Comparison of ENCODE assay signal across 12 cellular contexts in the genomic region with DNA sequence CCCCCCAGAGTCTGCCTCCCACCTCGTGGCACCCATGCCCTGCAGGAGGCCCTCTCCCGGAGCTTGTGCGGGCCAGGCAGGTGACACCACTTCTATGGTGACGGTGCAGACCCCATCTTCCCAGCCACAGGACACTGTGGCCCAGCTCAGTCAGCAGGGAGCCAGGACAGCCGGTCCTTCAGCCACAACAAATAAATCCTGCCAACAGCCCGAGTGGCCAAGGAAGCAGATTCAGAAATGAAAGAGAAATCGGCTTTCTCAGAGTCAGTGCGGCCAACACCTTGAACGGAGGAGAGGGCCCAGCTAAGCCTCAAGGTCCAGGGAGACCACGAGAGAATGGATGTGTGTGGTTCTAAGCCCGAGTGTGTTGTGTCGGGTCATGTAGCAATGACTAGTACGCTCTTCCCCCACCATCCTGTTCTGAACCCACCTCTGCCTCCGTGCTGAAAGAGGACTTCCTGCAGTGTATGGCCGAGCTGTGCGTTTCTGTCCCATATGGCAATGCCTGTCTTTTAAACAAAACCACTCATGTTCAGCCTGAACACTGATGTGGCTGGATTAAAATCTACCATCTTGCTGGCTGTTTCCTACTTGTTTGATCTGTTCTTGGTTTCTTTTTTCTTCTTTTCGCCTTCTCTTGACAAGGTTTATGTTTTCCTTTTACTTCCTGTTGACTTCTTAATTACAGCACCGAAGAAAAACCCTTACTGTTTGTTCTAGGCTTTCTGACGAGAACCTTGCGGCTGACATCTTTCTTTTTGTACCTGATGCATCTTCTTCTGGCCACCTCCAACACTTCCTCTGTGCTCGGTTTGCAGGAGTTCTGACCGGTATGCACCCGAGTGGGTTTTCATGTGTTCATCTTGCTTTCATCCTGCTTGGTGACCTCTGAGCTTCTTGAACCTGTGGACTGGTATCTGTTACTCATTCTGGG.
DNase-seq lines count a peak whose midpoint lies in the region; ATAC-seq lines count a peak whose summit lies in the region.
"Had no signal": no experiment of that assay in that cellular context is flagged by ENCODE, and none has a peak within 500 bp of the region (broad histone marks: within the 10 kb centered on the region; RNA-seq: fewer than 3 reads in every experiment).

No MANE protein-coding gene starts in this region.

- H3K27ac Mint-ChIP-seq in T-helper 2 cell treated with Interferon-gamma antibody and Interleukin-4, amounts not matched to agents 5 μg/mL and 100 μg/mL, for 36 hours, result peak overlapping the region; percentile 99
- peak overlapping the region; percentile 96 to 97 for H3K27ac Mint-ChIP-seq in effector memory CD8-positive, alpha-beta T cell
- peak overlapping the region; percentile 84 for H3K27ac Mint-ChIP-seq in stimulated activated memory B cell treated with anti-CD40 and anti-IgM and Interleukin-4, amounts not matched to agents 10 μg/mL and 1 μg/mL and 100 μg/mL, for 72 hours

- peak; percentile 72 for ATAC-seq in effector memory CD8-positive, alpha-beta T cell (replicated peaks)
- no peak for ATAC-seq in stimulated activated memory B cell treated with anti-CD40 and anti-IgM and Interleukin-4, amounts not matched to agents 10 μg/mL and 1 μg/mL and 100 μg/mL, for 72 hours
- no peak for ATAC-seq in HG03045 (IDR thresholded peaks at IDR 0.05; ENCODE audit: unreplicated experiment)

- no peaks in the 10 kb centered on the region for H3K27me3 Mint-ChIP-seq in T-helper 2 cell treated with Interferon-gamma antibody and Interleukin-4, amounts not matched to agents 5 μg/mL and 100 μg/mL, for 36 hours (ENCODE audit: low read depth)
- no peaks in the 10 kb centered on the region for H3K27me3 Mint-ChIP-seq in effector memory CD8-positive, alpha-beta T cell
- H3K27me3 Mint-ChIP-seq in stimulated activated memory B cell treated with anti-CD40 and anti-IgM and Interleukin-4, amounts not matched to agents 10 μg/mL and 1 μg/mL and 100 μg/mL, for 72 hours, result no peaks in the 10 kb centered on the region

- no peaks in the 10 kb centered on the region for H3K9me3 Mint-ChIP-seq in T-helper 2 cell treated with Interferon-gamma antibody and Interleukin-4, amounts not matched to agents 5 μg/mL and 100 μg/mL, for 36 hours
- no peaks in the 10 kb centered on the region for H3K9me3 Mint-ChIP-seq in effector memory CD8-positive, alpha-beta T cell
- no peaks in the 10 kb centered on the region for H3K9me3 Mint-ChIP-seq in stimulated activated memory B cell treated with anti-CD40 and anti-IgM and Interleukin-4, amounts not matched to agents 10 μg/mL and 1 μg/mL and 100 μg/mL, for 72 hours

- peak; percentile 56 for DNase-seq in T-helper 2 cell treated with Interferon-gamma antibody and Interleukin-4, amounts not matched to agents 5 μg/mL and 100 μg/mL, for 36 hours (ENCODE audit: low spot score)
- DNase-seq in activated T-cell treated with anti-CD3 and anti-CD28 coated beads, Interleukin-2, amount 50 U/mL, for 48 hours, result peak; percentile 59 to 67
- DNase-seq in effector memory CD8-positive, alpha-beta T cell, result peak; percentile 30 to 39 (median 36)
- no peak for DNase-seq in DMS 273 treated with DMSO at 0.1 percent for 48 hours (lab: John Stamatoyannopoulos, UW)
- no peak for DNase-seq in NCI-H82 treated with DMSO at 0.1 percent for 48 hours (lab: John Stamatoyannopoulos, UW; ENCODE audit: unreplicated experiment)
- DNase-seq in foreskin melanocyte, result no peak
- DNase-seq: effector CD8-positive, alpha-beta T cell; HCEC 1CT; left ventricle myocardium inferior; NCI-H1694 treated with DMSO at 0.1 percent for 48 hours had no signal

- H3K4me1 Mint-ChIP-seq in T-helper 2 cell treated with Interferon-gamma antibody and Interleukin-4, amounts not matched to agents 5 μg/mL and 100 μg/mL, for 36 hours (ENCODE audit: low read depth), result peaks cover 23% of the 10 kb centered on the region
- H3K4me1 Mint-ChIP-seq in effector memory CD8-positive, alpha-beta T cell (ENCODE audit: low read depth in 2 of 2), result peaks cover 26 to 28% of the 10 kb centered on the region in 2 donors
- peaks cover 18% of the 10 kb centered on the region for H3K4me1 Mint-ChIP-seq in stimulated activated memory B cell treated with anti-CD40 and anti-IgM and Interleukin-4, amounts not matched to agents 10 μg/mL and 1 μg/mL and 100 μg/mL, for 72 hours

- H3K36me3 Mint-ChIP-seq in T-helper 2 cell treated with Interferon-gamma antibody and Interleukin-4, amounts not matched to agents 5 μg/mL and 100 μg/mL, for 36 hours (ENCODE audit: low read depth), result peaks cover 44% of the 10 kb centered on the region
- H3K36me3 Mint-ChIP-seq in effector memory CD8-positive, alpha-beta T cell (ENCODE audit: insufficient read depth), result peaks cover 64% of the 10 kb centered on the region
- peaks cover 67% of the 10 kb centered on the region for H3K36me3 Mint-ChIP-seq in stimulated activated memory B cell treated with anti-CD40 and anti-IgM and Interleukin-4, amounts not matched to agents 10 μg/mL and 1 μg/mL and 100 μg/mL, for 72 hours

- peak overlapping the region; percentile 84 for H3K4me3 Mint-ChIP-seq in T-helper 2 cell treated with Interferon-gamma antibody and Interleukin-4, amounts not matched to agents 5 μg/mL and 100 μg/mL, for 36 hours
- peak overlapping the region; percentile 81 to 85 for H3K4me3 Mint-ChIP-seq in effector memory CD8-positive, alpha-beta T cell
- peak overlapping the region; percentile 24 for H3K4me3 Mint-ChIP-seq in stimulated activated memory B cell treated with anti-CD40 and anti-IgM and Interleukin-4, amounts not matched to agents 10 μg/mL and 1 μg/mL and 100 μg/mL, for 72 hours

Comparison
In these comparisons a context has a peak if more than half of its experiments do, and no peak if none do; other contexts are left out.
1. DNase-seq: peak in T-helper 2 cell treated with Interferon-gamma antibody and Interleukin-4, amounts not matched to agents 5 μg/mL and 100 μg/mL, for 36 hours (single experiment), activated T-cell treated with anti-CD3 and anti-CD28 coated beads, Interleukin-2, amount 50 U/mL, for 48 hours (2 of 2) and effector memory CD8-positive, alpha-beta T cell (3 of 3); none in DMS 273 treated with DMSO at 0.1 percent for 48 hours (single experiment), NCI-H82 treated with DMSO at 0.1 percent for 48 hours (single experiment) and foreskin melanocyte (single experiment).
2. H3K4me3 Mint-ChIP-seq: peak in every context shown above with its lines; median percentile 84 in T-helper 2 cell treated with Interferon-gamma antibody and Interleukin-4, amounts not matched to agents 5 μg/mL and 100 μg/mL, for 36 hours; 83 in effector memory CD8-positive, alpha-beta T cell; 24 in stimulated activated memory B cell treated with anti-CD40 and anti-IgM and Interleukin-4, amounts not matched to agents 10 μg/mL and 1 μg/mL and 100 μg/mL, for 72 hours.
3. Peak in every context shown above with its lines, with median percentiles within 50 percentile points of each other: H3K27ac Mint-ChIP-seq.